In genomic region chr19:17539288-17540117, GRCh38 we compare ENCODE assay signal across 8 cellular contexts. TPM values are rescaled to one million over a fixed set of nuclear protein-coding genes. Genes with fewer than 3 reads are reported as not detected.
A peak's percentile ranks its signal among the peaks of the same experiment; 100 is the strongest.
DNase-seq lines count a peak whose midpoint lies in the region; ATAC-seq and TF ChIP-seq lines count a peak whose summit lies in the region.

No MANE protein-coding gene starts in this region.

- H3K4me3 Mint-ChIP-seq in activated T-cell treated with anti-CD3 and anti-CD28 coated beads, Interleukin-2, amount 50 U/mL, for 4 hours = peak overlapping the region; percentile 82

- H3K27ac ChIP-seq in ACC112 (ENCODE audit: low read depth, low read length) = no peak overlapping the region
- no peak overlapping the region for H3K27ac ChIP-seq in Karpas-422 (ENCODE audit: low read length)
- peak overlapping the region; percentile 64 to 79 (median 68) for H3K27ac ChIP-seq in esophagus muscularis mucosa (replicated peaks in 1 of 4)
- H3K27ac ChIP-seq in muscle layer of colon (ENCODE audit: low read depth, low read length) = peak overlapping the region; percentile 34

- H3K27me3 ChIP-seq in ACC112 (ENCODE audit: insufficient read depth, low read length) = no peaks in the 10 kb centered on the region
- no peaks in the 10 kb centered on the region for H3K27me3 ChIP-seq in Karpas-422 (ENCODE audit: low read length)
- H3K27me3 ChIP-seq in esophagus muscularis mucosa = no peaks in the 10 kb centered on the region
- H3K27me3 ChIP-seq in muscle layer of colon (ENCODE audit: control insufficient read depth in 1 of 2, insufficient read depth in 2 of 2, low read length in 2 of 2) = peaks cover 0 to 4% of the 10 kb centered on the region in 2 donors

- peak; percentile 39 to 54 (median 53) for TF ChIP-seq CTCF in esophagus muscularis mucosa (IDR thresholded peaks at IDR 0.05)

- no peak for TF ChIP-seq POLR2A in esophagus muscularis mucosa (IDR thresholded peaks at IDR 0.05; ENCODE audit: low read depth)

- H3K27me3 Mint-ChIP-seq in activated T-cell treated with anti-CD3 and anti-CD28 coated beads, Interleukin-2, amount 50 U/mL, for 4 hours (ENCODE audit: low read depth) = no peaks in the 10 kb centered on the region

- ATAC-seq in activated T-cell treated with anti-CD3 and anti-CD28 coated beads, Interleukin-2, amount 50 U/mL, for 4 hours = peak; percentile 96 to 98

- no peaks in the 10 kb centered on the region for H4K20me1 ChIP-seq in Karpas-422 (ENCODE audit: insufficient read depth, low read depth, low read length)

- H3K9ac ChIP-seq in Karpas-422 (ENCODE audit: low read length) (no peak overlapping the region; the same call in 1 of the 2 replicates), muscle layer of colon (ENCODE audit: low read length) (no peak overlapping the region)

- H3K79me2 ChIP-seq in ACC112 (ENCODE audit: control insufficient read depth, insufficient read depth, low read length, unreplicated experiment) (no peaks in the 10 kb centered on the region), Karpas-422 (ENCODE audit: low read length) (no peaks in the 10 kb centered on the region)

- no peaks in the 10 kb centered on the region for H3K9me2 ChIP-seq in Karpas-422 (replicated peaks; ENCODE audit: insufficient read depth, low read length)

- H3K4me3 ChIP-seq in ACC112 (ENCODE audit: low read depth, low read length) (peak overlapping the region; percentile 78), Karpas-422 (ENCODE audit: low read length) (peak overlapping the region; percentile 17; the same call in 1 of the 2 replicates), esophagus muscularis mucosa (peak overlapping the region; percentile 57 to 65 (median 62)), muscle layer of colon (ENCODE audit: low read depth in 1 of 2, low read length in 2 of 2) (peak overlapping the region; percentile 53 to 71)

- H3K4me1 Mint-ChIP-seq in activated T-cell treated with anti-CD3 and anti-CD28 coated beads, Interleukin-2, amount 50 U/mL, for 4 hours (ENCODE audit: low read depth) = peaks cover 12% of the 10 kb centered on the region

- H3K36me3 Mint-ChIP-seq in activated T-cell treated with anti-CD3 and anti-CD28 coated beads, Interleukin-2, amount 50 U/mL, for 4 hours (ENCODE audit: insufficient read depth) = no peaks in the 10 kb centered on the region

- no peaks in the 10 kb centered on the region for H3K9me3 Mint-ChIP-seq in activated T-cell treated with anti-CD3 and anti-CD28 coated beads, Interleukin-2, amount 50 U/mL, for 4 hours

- H3K9me3 ChIP-seq in Karpas-422 (ENCODE audit: low read length) = no peaks in the 10 kb centered on the region
- H3K9me3 ChIP-seq in esophagus muscularis mucosa = no peaks in the 10 kb centered on the region
- no peaks in the 10 kb centered on the region for H3K9me3 ChIP-seq in muscle layer of colon (ENCODE audit: low read length)

- no peak for TF ChIP-seq EP300 in esophagus muscularis mucosa (IDR thresholded peaks at IDR 0.05)

- no peaks in the 10 kb centered on the region for H3K4me1 ChIP-seq in ACC112 (ENCODE audit: control insufficient read depth, insufficient read depth, low read length, unreplicated experiment)
- H3K4me1 ChIP-seq in Karpas-422 (ENCODE audit: low read length) = peaks cover 10% of the 10 kb centered on the region
- peaks cover 9 to 19% (median 15%) of the 10 kb centered on the region in 4 donors for H3K4me1 ChIP-seq in esophagus muscularis mucosa
- peaks cover 10% of the 10 kb centered on the region for H3K4me1 ChIP-seq in muscle layer of colon (ENCODE audit: insufficient read depth, low read length)

- intact Hi-C loops in esophagus muscularis mucosa (cut with DNase I) = loop anchor here (2.0 kb wide), 1 partner anchor 33 kb away; no protein-coding TSS in a partner anchor

- H3K36me3 ChIP-seq in ACC112 (ENCODE audit: insufficient read depth, low read length) (no peaks in the 10 kb centered on the region), Karpas-422 (ENCODE audit: insufficient read depth, low read length) (no peaks in the 10 kb centered on the region), esophagus muscularis mucosa (no peaks in the 10 kb centered on the region), muscle layer of colon (ENCODE audit: insufficient read depth, low read length) (no peaks in the 10 kb centered on the region)

- peak overlapping the region; percentile 89 for H2AFZ ChIP-seq in ACC112 (ENCODE audit: low read length, unreplicated experiment)
- no peak overlapping the region for H2AFZ ChIP-seq in Karpas-422 (ENCODE audit: low read length)

- WGBS in esophagus muscularis mucosa = 1% methylated on average over 36 of the region's 75 CpGs

- peak overlapping the region; percentile 56 for H3K4me2 ChIP-seq in Karpas-422 (ENCODE audit: low read depth, low read length, poor library complexity, severe bottlenecking)

- peak; percentile 82 for DNase-seq in GM19240 (ENCODE audit: insufficient read length, low spot score)
- DNase-seq in Karpas-422 = peak; percentile 99
- DNase-seq in activated T-cell treated with anti-CD3 and anti-CD28 coated beads, Interleukin-2, amount 50 U/mL, for 4 hours = peak; percentile 92
- peak; percentile 99 for DNase-seq in esophagus muscularis mucosa (ENCODE audit: extremely low spot score)
- peak; percentile 96 for DNase-seq in stimulated activated CD8-positive, alpha-beta memory T cell treated with anti-CD3 and anti-CD28 coated beads, Interleukin-4, amount 100 ng/mL, for 24 hours (ENCODE audit: low read depth)

TF ChIP-seq in PFSK-1, 5 proteins besides CTCF, POLR2A, EP300 and RAD21:
- TF ChIP-seq SIN3A (IDR thresholded peaks at IDR 0.05; ENCODE audit: borderline replicate concordance, insufficient read depth, low read length) (peak; percentile 83; the same call in 1 of the 2 replicates), FOXP2 (optimal IDR thresholded peaks at IDR 0.05; ENCODE audit: borderline replicate concordance, extremely low read depth, extremely low read length, insufficient read depth) (peak; percentile 80), POLR2AphosphoS5 (IDR thresholded peaks at IDR 0.05; ENCODE audit: low read depth, low read length) (peak; percentile 65), REST (IDR thresholded peaks at IDR 0.05; ENCODE audit: insufficient read depth in 1 of 2, low read depth in 2 of 2, low read length in 2 of 2) (peak; percentile 94 to 96), TAF1 (IDR thresholded peaks at IDR 0.05; ENCODE audit: borderline replicate concordance, insufficient read depth, low read length) (no peak)
TF ChIP-seq in PFSK-1: peak in this region for 4.

RNA-seq across cellular contexts. Expression of gene COLGALT1, which starts 15.9 kb away (rescaled TPM):
- 25.0 and 25.5 TPM in 2 replicates for total RNA-seq in Karpas-422 (2014; rRNA removed; shearing (Covaris generic); ENCODE audit: low replicate concordance)
- polyA plus RNA-seq in PFSK-1 (2012; ENCODE audit: insufficient read length, low read depth) = 143 TPM
- 100 to 1,000 TPM; 121 to 148 (median 139) TPM for total RNA-seq in activated T-cell treated with anti-CD3 and anti-CD28 coated beads, Interleukin-2, amount 50 U/mL, for 4 hours
- 10 to 100 TPM; 54.2 to 92.6 (median 61.5) TPM for total RNA-seq in esophagus muscularis mucosa

RNA-seq across cellular contexts. Expression of gene PGLS, which starts 28.1 kb away (rescaled TPM):
- total RNA-seq in Karpas-422 (2014; rRNA removed; shearing (Covaris generic); ENCODE audit: low replicate concordance) = 93.0 and 130 TPM in 2 replicates
- polyA plus RNA-seq in PFSK-1 (2012; ENCODE audit: insufficient read length, low read depth) = 110 TPM
- 10 to 100 TPM; 59.4 to 61.6 (median 60.9) TPM for total RNA-seq in activated T-cell treated with anti-CD3 and anti-CD28 coated beads, Interleukin-2, amount 50 U/mL, for 4 hours
- 10 to 100 TPM; 39.0 to 75.5 (median 49.9) TPM for total RNA-seq in esophagus muscularis mucosa

Comparison
In these comparisons a context has a peak if more than half of its experiments do, and no peak if none do; other contexts are left out.
1. H3K27ac ChIP-seq: peak in esophagus muscularis mucosa (4 of 4) and muscle layer of colon (single experiment); none in ACC112 (single experiment) and Karpas-422 (single experiment).
2. H3K4me3 ChIP-seq: peak in every context shown above with its lines; median percentile 78 in ACC112; 62 in muscle layer of colon; 62 in esophagus muscularis mucosa; 17 in Karpas-422.
3. Peak in every context shown above with its lines, with median percentiles within 50 percentile points of each other: DNase-seq.